In the genomic region with DNA sequence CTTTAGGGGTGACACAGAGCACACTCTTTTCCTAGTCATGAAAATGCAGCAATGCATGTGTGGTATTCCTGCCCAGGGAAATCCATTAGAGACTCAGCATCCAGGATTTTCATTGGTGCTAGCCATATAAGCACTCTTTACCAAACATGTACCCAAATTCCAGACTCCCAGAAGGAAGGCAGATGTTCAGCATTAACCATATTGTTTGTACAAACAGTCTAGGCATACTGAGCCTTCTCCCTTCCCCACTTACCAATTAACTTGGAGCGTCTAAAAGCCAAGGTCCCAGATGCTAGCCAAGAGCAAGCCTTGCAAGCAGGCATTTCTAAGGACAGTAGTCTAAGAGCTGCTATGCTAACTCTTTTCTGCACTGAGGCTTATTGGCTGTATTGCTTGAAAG, we compare ENCODE assay signal across 14 cellular contexts. TPM values are rescaled to one million over a fixed set of nuclear protein-coding genes. Genes with fewer than 3 reads are reported as not detected.
"Had no signal": no experiment of that assay in that cellular context is flagged by ENCODE, and none has a peak within 500 bp of the region (broad histone marks: within the 10 kb centered on the region; RNA-seq: fewer than 3 reads in every experiment).

No MANE protein-coding gene starts in this region.

- H3K9me3 Mint-ChIP-seq: activated B cell treated with CpG ODN at 0.5 μM for 24 hours; activated CD4-positive, alpha-beta T cell treated with anti-CD3 and anti-CD28 coated beads, Interleukin-2, amount 10 ng/mL, durations not matched to agents 24 days and 14 days; activated naive CD8-positive, alpha-beta T cell treated with anti-CD3 and anti-CD28 coated beads for 36 hours; mesothelial cell of epicardium; naive B cell; T-helper 1 cell treated with Interleukin-12 subunit alpha and Interleukin-12 subunit beta and Interleukin-4 antibody, amounts not matched to agents 30 μg/mL and 1 μg/mL, for 36 hours had no signal

- H3K4me3 ChIP-seq: gastroesophageal sphincter, stomach had no signal

- H3K4me3 Mint-ChIP-seq: activated B cell treated with CpG ODN at 0.5 μM for 24 hours; activated CD4-positive, alpha-beta T cell treated with anti-CD3 and anti-CD28 coated beads, Interleukin-2, amount 10 ng/mL, durations not matched to agents 24 days and 14 days; activated naive CD8-positive, alpha-beta T cell treated with anti-CD3 and anti-CD28 coated beads for 36 hours; mesothelial cell of epicardium; naive B cell; T-helper 1 cell treated with Interleukin-12 subunit alpha and Interleukin-12 subunit beta and Interleukin-4 antibody, amounts not matched to agents 30 μg/mL and 1 μg/mL, for 36 hours had no signal

- H3K27me3 ChIP-seq: gastroesophageal sphincter, stomach had no signal

- H3K27me3 Mint-ChIP-seq: activated B cell treated with CpG ODN at 0.5 μM for 24 hours; activated CD4-positive, alpha-beta T cell treated with anti-CD3 and anti-CD28 coated beads, Interleukin-2, amount 10 ng/mL, durations not matched to agents 24 days and 14 days; activated naive CD8-positive, alpha-beta T cell treated with anti-CD3 and anti-CD28 coated beads for 36 hours; naive B cell had no signal

- H3K4me1 ChIP-seq: parathyroid adenoma had no signal

- H3K27ac Mint-ChIP-seq: activated B cell treated with CpG ODN at 0.5 μM for 24 hours; activated CD4-positive, alpha-beta T cell treated with anti-CD3 and anti-CD28 coated beads, Interleukin-2, amount 10 ng/mL, durations not matched to agents 24 days and 14 days; activated naive CD8-positive, alpha-beta T cell treated with anti-CD3 and anti-CD28 coated beads for 36 hours; mesothelial cell of epicardium; T-helper 1 cell treated with Interleukin-12 subunit alpha and Interleukin-12 subunit beta and Interleukin-4 antibody, amounts not matched to agents 30 μg/mL and 1 μg/mL, for 36 hours had no signal

- H3K27ac ChIP-seq: gastroesophageal sphincter, parathyroid adenoma, stomach had no signal

- H3K9me3 ChIP-seq: gastroesophageal sphincter, stomach had no signal

- ATAC-seq: gastroesophageal sphincter had no signal

- DNase-seq: activated B cell treated with CpG ODN at 0.5 μM for 24 hours; activated naive CD8-positive, alpha-beta T cell treated with anti-CD3 and anti-CD28 coated beads for 36 hours; dermis blood vessel endothelial cell; naive B cell; stimulated activated CD4-positive, alpha-beta T cell treated with anti-CD3 and anti-CD28 coated beads, Interleukin-15, amount 100 ng/mL, for 24 hours; stimulated activated CD4-positive, alpha-beta T cell treated with anti-CD3 and anti-CD28 coated beads, Interleukin-4, amount 100 ng/mL, for 24 hours; stomach had no signal

RNA-seq across cellular contexts. Expression of a gene that starts 58.3 kb away (rescaled TPM):
- total RNA-seq: cerebellum, dermis blood vessel endothelial cell, skeletal muscle tissue had no signal
